In genomic region chr20:6767166-6767535, GRCh38 we compare ENCODE assay signal across 9 cellular contexts. TPM values are rescaled to one million over a fixed set of nuclear protein-coding genes. Genes with fewer than 3 reads are reported as not detected.
A peak's percentile ranks its signal among the peaks of the same experiment; 100 is the strongest.
DNase-seq lines count a peak whose midpoint lies in the region; ATAC-seq and TF ChIP-seq lines count a peak whose summit lies in the region.
"Had no signal": no experiment of that assay in that cellular context is flagged by ENCODE, and none has a peak within 500 bp of the region (broad histone marks: within the 10 kb centered on the region; RNA-seq: fewer than 3 reads in every experiment).

No MANE protein-coding gene starts in this region.

- no peak for DNase-seq in activated naive CD4-positive, alpha-beta T cell treated with anti-CD3 and anti-CD28 coated beads, Interleukin-2, amount 10 ng/mL, durations not matched to agents 7 days and 5 days
- no peak for DNase-seq in activated naive CD4-positive, alpha-beta T cell treated with anti-CD3 and anti-CD28 coated beads, Interleukin-2, amount 50 U/mL, for 72 hours (ENCODE audit: low spot score in 2 of 2)
- DNase-seq in cardiac fibroblast (ENCODE audit: low read depth in 2 of 2) (no peak), transverse colon (no peak), AML-193 (lab: John Stamatoyannopoulos, UW) (no peak), NCI-H748 (lab: John Stamatoyannopoulos, UW; ENCODE audit: unreplicated experiment) (no peak)
- DNase-seq: activated effector memory CD4-positive, alpha-beta T cell treated with anti-CD3 and anti-CD28 coated beads, Interleukin-2, amount 50 U/mL, for 16 hours had no signal

- CTCF ChIA-PET in activated naive CD4-positive, alpha-beta T cell treated with anti-CD3 and anti-CD28 coated beads, Interleukin-2, amount 10 ng/mL, durations not matched to agents 7 days and 5 days (lab: Charles Lee), result no interaction called here

- H3K4me3 Mint-ChIP-seq in activated naive CD4-positive, alpha-beta T cell treated with anti-CD3 and anti-CD28 coated beads, Interleukin-2, amount 10 ng/mL, durations not matched to agents 7 days and 5 days, result peak overlapping the region; percentile 46

- H3K9me3 Mint-ChIP-seq in activated naive CD4-positive, alpha-beta T cell treated with anti-CD3 and anti-CD28 coated beads, Interleukin-2, amount 10 ng/mL, durations not matched to agents 7 days and 5 days, result no peaks in the 10 kb centered on the region
- H3K9me3 Mint-ChIP-seq in activated naive CD4-positive, alpha-beta T cell treated with anti-CD3 and anti-CD28 coated beads, Interleukin-2, amount 50 U/mL, for 72 hours, result no peaks in the 10 kb centered on the region

- H3K4me1 Mint-ChIP-seq in activated naive CD4-positive, alpha-beta T cell treated with anti-CD3 and anti-CD28 coated beads, Interleukin-2, amount 10 ng/mL, durations not matched to agents 7 days and 5 days, result no peaks in the 10 kb centered on the region

- peaks cover 8% of the 10 kb centered on the region for H3K4me1 ChIP-seq in mesodermal cell (ENCODE audit: control insufficient read depth, insufficient read depth, low read length, poor library complexity, severe bottlenecking)
- peaks cover 0 to 36% (median 16%) of the 10 kb centered on the region in 4 donors for H3K4me1 ChIP-seq in transverse colon

- H3K9me3 ChIP-seq in mesodermal cell (ENCODE audit: control insufficient read depth, low read length) (no peaks in the 10 kb centered on the region), transverse colon (no peaks in the 10 kb centered on the region)

- in situ Hi-C loops in transverse colon (cut with MboI; ENCODE audit: low pct_ligation_motif_present in 1 of 4, low pct_unique_long_range_greater_than_20kb in 1 of 4, low sequenced_read_pairs in 3 of 4), result loop anchor here in 2 of 4 donors (10.0 to 25.0 kb wide), 2 partner anchors 132 to 520 kb away; no protein-coding TSS in a partner anchor

- no peak for TF ChIP-seq POLR2A in transverse colon (IDR thresholded peaks at IDR 0.05)

- H3K27ac Mint-ChIP-seq in activated naive CD4-positive, alpha-beta T cell treated with anti-CD3 and anti-CD28 coated beads, Interleukin-2, amount 10 ng/mL, durations not matched to agents 7 days and 5 days, result no peak overlapping the region
- H3K27ac Mint-ChIP-seq in activated naive CD4-positive, alpha-beta T cell treated with anti-CD3 and anti-CD28 coated beads, Interleukin-2, amount 50 U/mL, for 72 hours, result no peak overlapping the region

- no peaks in the 10 kb centered on the region for H3K36me3 Mint-ChIP-seq in activated naive CD4-positive, alpha-beta T cell treated with anti-CD3 and anti-CD28 coated beads, Interleukin-2, amount 10 ng/mL, durations not matched to agents 7 days and 5 days
- no peaks in the 10 kb centered on the region for H3K36me3 Mint-ChIP-seq in activated naive CD4-positive, alpha-beta T cell treated with anti-CD3 and anti-CD28 coated beads, Interleukin-2, amount 50 U/mL, for 72 hours

- 0 to 3% methylated on average over 16 to 17 of the region's 26 CpGs for WGBS in mesodermal cell (ENCODE audit: insufficient coverage in 2 of 2), 2 experiments
- 3 to 8% methylated on average over 5 to 23 of the region's 26 CpGs for WGBS in transverse colon (ENCODE audit: low coverage in 1 of 2), 2 donors

- intact Hi-C loops in transverse colon (cut with DNase I; ENCODE audit: low total_unique reads), result no loop called here

- H3K36me3 ChIP-seq in mesodermal cell (ENCODE audit: control insufficient read depth, insufficient read depth, low read length) (peaks cover under 1% of the 10 kb centered on the region), transverse colon (no peaks in the 10 kb centered on the region)

- no peak for TF ChIP-seq EP300 in transverse colon (IDR thresholded peaks at IDR 0.05; ENCODE audit: low read depth)

- TF ChIP-seq CTCF in cardiac fibroblast (IDR thresholded peaks at IDR 0.05; ENCODE audit: low read depth, low read length), result no peak
- TF ChIP-seq CTCF in transverse colon (IDR thresholded peaks at IDR 0.05), result peak in 1 of 5 experiments; percentile 2

- H3K27ac ChIP-seq in mesodermal cell (ENCODE audit: low read depth, low read length, severe bottlenecking) (no peak overlapping the region), transverse colon (peak overlapping the region; percentile 63 to 85 (median 76))

- H3K4me3 ChIP-seq in cardiac fibroblast (replicated peaks in 1 of 2; ENCODE audit: low read depth in 2 of 2, low read length in 2 of 2) (peak overlapping the region; percentile 56 to 66), mesodermal cell (ENCODE audit: extremely low read depth, insufficient read depth, low read length, poor library complexity, severe bottlenecking) (peak overlapping the region; percentile 49), transverse colon (peak overlapping the region in 3 of 4 donors; percentile 59 to 71 (median 69))

- no peak for ATAC-seq in activated naive CD4-positive, alpha-beta T cell treated with anti-CD3 and anti-CD28 coated beads, Interleukin-2, amount 50 U/mL, for 72 hours
- no peak for ATAC-seq in HG03520 (IDR thresholded peaks at IDR 0.05; ENCODE audit: unreplicated experiment)

- H3K27me3 ChIP-seq in transverse colon, result peaks cover 4% of the 10 kb centered on the region

- H3K27me3 Mint-ChIP-seq in activated naive CD4-positive, alpha-beta T cell treated with anti-CD3 and anti-CD28 coated beads, Interleukin-2, amount 10 ng/mL, durations not matched to agents 7 days and 5 days, result peaks cover 50% of the 10 kb centered on the region

RNA-seq across cellular contexts. Expression of gene BMP2, which starts 0.3 kb away (rescaled TPM):
- total RNA-seq in activated naive CD4-positive, alpha-beta T cell treated with anti-CD3 and anti-CD28 coated beads, Interleukin-2, amount 50 U/mL, for 72 hours, result not detected
- polyA plus RNA-seq in mesodermal cell (2013, experiment 1 of 2), result 17.3 TPM
- 15.9 TPM for polyA plus RNA-seq in mesodermal cell (2013, experiment 2 of 2)
- total RNA-seq in transverse colon, result 100 to 1,000 TPM in 1 of 4 donors, 10 to 100 TPM in 3; 16.7 to 109 (median 48.4) TPM

Comparison
In these comparisons a context has a peak if more than half of its experiments do, and no peak if none do; other contexts are left out.
1. RNA of gene BMP2, which starts 0.3 kb away (total RNA-seq): 16.7 to 109 TPM in transverse colon; not detected in activated naive CD4-positive, alpha-beta T cell treated with anti-CD3 and anti-CD28 coated beads, Interleukin-2, amount 50 U/mL, for 72 hours; every median in the first group is over 10 times any median in the second.
2. Peak in every context shown above with its lines, with median percentiles within 50 percentile points of each other: H3K4me3 ChIP-seq.